Comparison of ENCODE assay signal across 10 cellular contexts in genomic region chr6:140566706-140567330, GRCh38.
DNase-seq lines count a peak whose midpoint lies in the region; ATAC-seq and TF ChIP-seq lines count a peak whose summit lies in the region.
"Had no signal": no experiment of that assay in that cellular context is flagged by ENCODE, and none has a peak within 500 bp of the region (broad histone marks: within the 10 kb centered on the region; RNA-seq: fewer than 3 reads in every experiment).

No MANE protein-coding gene starts in this region.

- H3K27me3 Mint-ChIP-seq in activated CD4-positive, alpha-beta T cell treated with anti-CD3 and anti-CD28 coated beads, Interleukin-2, amount 10 ng/mL, durations not matched to agents 24 days and 14 days: peaks cover 2% of the 10 kb centered on the region
- H3K27me3 Mint-ChIP-seq: stimulated activated naive B cell treated with anti-CD40 and anti-IgM and Interleukin-4, amounts not matched to agents 10 μg/mL and 1 μg/mL and 100 μg/mL, for 72 hours had no signal

- H3K27ac Mint-ChIP-seq in activated CD4-positive, alpha-beta T cell treated with anti-CD3 and anti-CD28 coated beads, Interleukin-2, amount 10 ng/mL, durations not matched to agents 24 days and 14 days: no peak overlapping the region
- H3K27ac Mint-ChIP-seq: stimulated activated naive B cell treated with anti-CD40 and anti-IgM and Interleukin-4, amounts not matched to agents 10 μg/mL and 1 μg/mL and 100 μg/mL, for 72 hours had no signal

- H4K20me1 ChIP-seq in GM23248 (ENCODE audit: insufficient read depth): no peaks in the 10 kb centered on the region

- in situ Hi-C loops in GM23248 (cut with MboI): loop anchor here (25.0 kb wide), 1 partner anchor 995 kb away; no protein-coding TSS in a partner anchor

- no peak overlapping the region for H3K4me3 Mint-ChIP-seq in activated CD4-positive, alpha-beta T cell treated with anti-CD3 and anti-CD28 coated beads, Interleukin-2, amount 10 ng/mL, durations not matched to agents 24 days and 14 days
- H3K4me3 Mint-ChIP-seq: stimulated activated naive B cell treated with anti-CD40 and anti-IgM and Interleukin-4, amounts not matched to agents 10 μg/mL and 1 μg/mL and 100 μg/mL, for 72 hours had no signal

- H3K27me3 ChIP-seq in GM23248 (replicated peaks; ENCODE audit: insufficient read depth): no peaks in the 10 kb centered on the region
- no peaks in the 10 kb centered on the region for H3K27me3 ChIP-seq in parathyroid adenoma (ENCODE audit: control insufficient read depth, insufficient read depth, low read length)

- H3K36me3 Mint-ChIP-seq in activated CD4-positive, alpha-beta T cell treated with anti-CD3 and anti-CD28 coated beads, Interleukin-2, amount 10 ng/mL, durations not matched to agents 24 days and 14 days (ENCODE audit: low read depth): no peaks in the 10 kb centered on the region
- H3K36me3 Mint-ChIP-seq: stimulated activated naive B cell treated with anti-CD40 and anti-IgM and Interleukin-4, amounts not matched to agents 10 μg/mL and 1 μg/mL and 100 μg/mL, for 72 hours had no signal

- H3K9ac ChIP-seq in GM23248 (no peak overlapping the region), parathyroid adenoma (no peak overlapping the region)

- POLR2A ChIA-PET in RWPE1 (lab: Yijun Ruan, JAX; ENCODE audit: low non-redundant PET): no interaction called here

- H3K4me3 ChIP-seq in GM23248 (no peak overlapping the region), fibroblast of villous mesenchyme (ENCODE audit: low read depth, low read length) (no peak overlapping the region), parathyroid adenoma (ENCODE audit: low read depth, low read length) (no peak overlapping the region)

- H3K27ac ChIP-seq in GM23248 (peak overlapping the region; percentile 52), RWPE1 (no peak overlapping the region), parathyroid adenoma (no peak overlapping the region)

- peak overlapping the region; percentile 51 for H2AFZ ChIP-seq in GM23248
- peak overlapping the region; percentile 19 for H2AFZ ChIP-seq in parathyroid adenoma

- DNase-seq in GM23248 (peak; percentile 82), RWPE1 (ENCODE audit: low spot score) (peak; percentile 36), fibroblast of villous mesenchyme (ENCODE audit: low read depth) (peak; percentile 60), cerebellar cortex (ENCODE audit: low spot score) (no peak), DMS79 (lab: John Stamatoyannopoulos, UW) (no peak)
- DNase-seq in activated CD4-positive, alpha-beta T cell treated with anti-CD3 and anti-CD28 coated beads, Interleukin-2, amount 10 ng/mL, durations not matched to agents 24 days and 14 days: no peak
- DNase-seq: NCI-H1930; stimulated activated naive B cell treated with anti-CD40 and anti-IgM and Interleukin-4, amounts not matched to agents 10 μg/mL and 1 μg/mL and 100 μg/mL, for 72 hours had no signal

- no peaks in the 10 kb centered on the region for H3K9me2 ChIP-seq in GM23248 (ENCODE audit: insufficient read depth)

- H3K4me1 Mint-ChIP-seq in activated CD4-positive, alpha-beta T cell treated with anti-CD3 and anti-CD28 coated beads, Interleukin-2, amount 10 ng/mL, durations not matched to agents 24 days and 14 days: peaks cover 14% of the 10 kb centered on the region
- H3K4me1 Mint-ChIP-seq: stimulated activated naive B cell treated with anti-CD40 and anti-IgM and Interleukin-4, amounts not matched to agents 10 μg/mL and 1 μg/mL and 100 μg/mL, for 72 hours had no signal

- H3K4me2 ChIP-seq in GM23248 (ENCODE audit: unreplicated experiment) (peak overlapping the region; percentile 29), parathyroid adenoma (ENCODE audit: low read length) (no peak overlapping the region)

- no peaks in the 10 kb centered on the region for H3K9me3 Mint-ChIP-seq in activated CD4-positive, alpha-beta T cell treated with anti-CD3 and anti-CD28 coated beads, Interleukin-2, amount 10 ng/mL, durations not matched to agents 24 days and 14 days
- H3K9me3 Mint-ChIP-seq: stimulated activated naive B cell treated with anti-CD40 and anti-IgM and Interleukin-4, amounts not matched to agents 10 μg/mL and 1 μg/mL and 100 μg/mL, for 72 hours had no signal

- TF ChIP-seq CTCF in RWPE1 (conservative IDR thresholded peaks at IDR 0.05; ENCODE audit: low read depth) (no peak), fibroblast of villous mesenchyme (IDR thresholded peaks at IDR 0.05; ENCODE audit: insufficient read depth, low read depth, low read length) (no peak), parathyroid adenoma (IDR thresholded peaks at IDR 0.05) (no peak)

- H3K4me1 ChIP-seq in GM23248 (ENCODE audit: insufficient read depth) (peaks cover 35% of the 10 kb centered on the region), parathyroid adenoma (no peaks in the 10 kb centered on the region)

- CTCF ChIA-PET in RWPE1 (lab: Yijun Ruan, JAX): interaction anchor here (0.5 to 0.6 kb wide), 2 partner anchors 402 to 1048 kb away, joined by 3 read pairs; no protein-coding TSS in a partner anchor

- H3K79me2 ChIP-seq in GM23248 (ENCODE audit: insufficient read depth) (no peaks in the 10 kb centered on the region), parathyroid adenoma (no peaks in the 10 kb centered on the region)

- WGBS in GM23248 (ENCODE audit: low coverage in 1 of 2, low lambda C conversion rate in 2 of 2, missing lambda C conversion rate in 2 of 2), 2 experiments: 69 to 74% methylated on average over 1 of the region's 1 CpG

- H3F3A ChIP-seq in GM23248 (ENCODE audit: insufficient read depth): peaks cover 30% of the 10 kb centered on the region

- no peak for ATAC-seq in GM21423 (IDR thresholded peaks at IDR 0.05; ENCODE audit: unreplicated experiment)
- ATAC-seq: stimulated activated naive B cell treated with anti-CD40 and anti-IgM and Interleukin-4, amounts not matched to agents 10 μg/mL and 1 μg/mL and 100 μg/mL, for 72 hours had no signal

- intact Hi-C loops in activated CD4-positive, alpha-beta T cell treated with anti-CD3 and anti-CD28 coated beads, Interleukin-2, amount 10 ng/mL, durations not matched to agents 24 days and 14 days (cut with micrococcal nuclease): loop anchor here (1.0 to 5.0 kb wide), 3 partner anchors 14 to 465 kb away; no protein-coding TSS in a partner anchor

- H3K36me3 ChIP-seq in GM23248 (ENCODE audit: low read depth): no peaks in the 10 kb centered on the region
- no peaks in the 10 kb centered on the region for H3K36me3 ChIP-seq in parathyroid adenoma (ENCODE audit: control insufficient read depth, insufficient read depth, low read length)

- H3K9me3 ChIP-seq in GM23248 (ENCODE audit: low read depth) (no peaks in the 10 kb centered on the region), parathyroid adenoma (ENCODE audit: control insufficient read depth, low read length) (no peaks in the 10 kb centered on the region)

Comparison
In these comparisons a context has a peak if more than half of its experiments do, and no peak if none do; other contexts are left out.
1. DNase-seq: peak in GM23248 (single experiment), RWPE1 (single experiment) and fibroblast of villous mesenchyme (single experiment); none in activated CD4-positive, alpha-beta T cell treated with anti-CD3 and anti-CD28 coated beads, Interleukin-2, amount 10 ng/mL, durations not matched to agents 24 days and 14 days (single experiment), cerebellar cortex (single experiment) and DMS79 (single experiment).